ENCODE assay signal across 14 cellular contexts in the genomic region with DNA sequence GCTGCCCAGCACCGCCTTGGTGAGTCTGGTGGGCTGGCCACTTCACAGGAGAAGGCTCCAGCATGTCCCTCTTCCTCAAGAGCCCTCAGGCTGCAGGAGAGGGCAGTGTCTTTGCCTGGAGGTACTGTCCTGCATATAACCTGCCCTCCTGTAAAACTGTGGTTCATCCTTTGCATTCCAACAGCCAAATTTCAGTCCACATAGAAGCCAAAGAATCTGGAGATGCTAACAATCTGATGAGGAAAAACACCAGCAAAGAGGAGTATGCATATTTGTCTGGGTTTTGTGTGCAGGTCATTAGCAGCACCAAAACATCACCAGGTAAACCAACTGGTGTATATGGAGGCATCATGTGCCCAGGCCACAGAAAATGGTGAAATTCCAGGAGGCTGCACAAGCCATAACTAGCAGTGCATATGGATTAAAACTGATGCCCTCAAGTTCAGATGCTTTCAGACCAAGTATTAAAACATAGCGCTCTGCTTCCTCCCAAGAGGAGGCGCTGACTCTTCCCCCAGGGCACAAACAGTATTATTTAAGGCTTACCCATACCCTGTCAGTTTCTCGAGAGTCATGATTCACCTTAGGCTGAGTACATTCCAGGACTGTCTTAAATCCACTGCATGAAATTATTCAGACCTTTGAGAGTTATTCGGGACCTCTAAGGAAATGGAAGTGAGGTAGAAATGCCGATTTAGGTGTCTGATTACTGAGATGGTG.
"Had no signal": no experiment of that assay in that cellular context is flagged by ENCODE, and none has a peak within 500 bp of the region (broad histone marks: within the 10 kb centered on the region; RNA-seq: fewer than 3 reads in every experiment).

No MANE protein-coding gene starts in this region.

- H3K9me3 ChIP-seq: psoas muscle, upper lobe of right lung had no signal

- H3K27me3 ChIP-seq: cardiac muscle cell had no signal

- ATAC-seq: activated T-cell treated with anti-CD3 and anti-CD28 coated beads, Interleukin-2, amount 50 U/mL, for 72 hours; psoas muscle; sciatic nerve; stimulated activated naive CD8-positive, alpha-beta T cell treated with anti-CD3 and anti-CD28 coated beads, Interleukin-15, Interleukin-2, amounts not matched to agents 100 U/mL and 50 U/mL, for 24 hours; upper lobe of right lung had no signal

- H3K4me1 ChIP-seq: psoas muscle, upper lobe of right lung had no signal

- DNase-seq: activated CD4-positive, alpha-beta memory T cell treated with anti-CD3 and anti-CD28 coated beads, Interleukin-2, amount 10 ng/mL, durations not matched to agents 7 days and 5 days; activated CD8-positive, alpha-beta memory T cell treated with anti-CD3 and anti-CD28 coated beads, Interleukin-2, amount 50 U/mL, for 4 hours; activated gamma-delta T cell treated with Interleukin-2 at 50 U/mL for 16 hours; activated naive CD8-positive, alpha-beta T cell treated with anti-CD3 and anti-CD28 coated beads, Interleukin-2, amount 10 ng/mL, durations not matched to agents 7 days and 5 days; activated T-cell treated with anti-CD3 and anti-CD28 coated beads, Interleukin-2, amount 50 U/mL, for 72 hours; aorta; nephron progenitor cell; psoas muscle; stimulated activated CD4-positive, alpha-beta T cell treated with anti-CD3 and anti-CD28 coated beads, Interleukin-2, amount 100 ng/mL, for 48 hours; stimulated activated naive CD8-positive, alpha-beta T cell treated with anti-CD3 and anti-CD28 coated beads, Interleukin-15, Interleukin-2, amounts not matched to agents 100 U/mL and 50 U/mL, for 24 hours; upper lobe of right lung had no signal

- H3K9me3 Mint-ChIP-seq: activated CD4-positive, alpha-beta memory T cell treated with anti-CD3 and anti-CD28 coated beads, Interleukin-2, amount 10 ng/mL, durations not matched to agents 7 days and 5 days; activated naive CD8-positive, alpha-beta T cell treated with anti-CD3 and anti-CD28 coated beads, Interleukin-2, amount 10 ng/mL, durations not matched to agents 7 days and 5 days; activated T-cell treated with anti-CD3 and anti-CD28 coated beads, Interleukin-2, amount 50 U/mL, for 72 hours; nephron progenitor cell; T-helper 2 cell treated with Interferon-gamma antibody and Interleukin-4, amounts not matched to agents 5 μg/mL and 100 μg/mL, for 36 hours had no signal

- H3K27ac ChIP-seq: cardiac muscle cell, psoas muscle, upper lobe of right lung had no signal

- H3K4me3 ChIP-seq: cardiac muscle cell, psoas muscle, upper lobe of right lung had no signal

- H3K4me3 Mint-ChIP-seq: activated CD4-positive, alpha-beta memory T cell treated with anti-CD3 and anti-CD28 coated beads, Interleukin-2, amount 10 ng/mL, durations not matched to agents 7 days and 5 days; activated naive CD8-positive, alpha-beta T cell treated with anti-CD3 and anti-CD28 coated beads, Interleukin-2, amount 10 ng/mL, durations not matched to agents 7 days and 5 days; activated T-cell treated with anti-CD3 and anti-CD28 coated beads, Interleukin-2, amount 50 U/mL, for 72 hours; nephron progenitor cell; T-helper 2 cell treated with Interferon-gamma antibody and Interleukin-4, amounts not matched to agents 5 μg/mL and 100 μg/mL, for 36 hours had no signal

- H3K36me3 ChIP-seq: cardiac muscle cell, upper lobe of right lung had no signal

- H3K27me3 Mint-ChIP-seq: activated CD4-positive, alpha-beta memory T cell treated with anti-CD3 and anti-CD28 coated beads, Interleukin-2, amount 10 ng/mL, durations not matched to agents 7 days and 5 days; activated naive CD8-positive, alpha-beta T cell treated with anti-CD3 and anti-CD28 coated beads, Interleukin-2, amount 10 ng/mL, durations not matched to agents 7 days and 5 days had no signal

- H3K4me1 Mint-ChIP-seq: nephron progenitor cell had no signal

- H3K27ac Mint-ChIP-seq: activated CD4-positive, alpha-beta memory T cell treated with anti-CD3 and anti-CD28 coated beads, Interleukin-2, amount 10 ng/mL, durations not matched to agents 7 days and 5 days; activated naive CD8-positive, alpha-beta T cell treated with anti-CD3 and anti-CD28 coated beads, Interleukin-2, amount 10 ng/mL, durations not matched to agents 7 days and 5 days; activated T-cell treated with anti-CD3 and anti-CD28 coated beads, Interleukin-2, amount 50 U/mL, for 72 hours; nephron progenitor cell; T-helper 2 cell treated with Interferon-gamma antibody and Interleukin-4, amounts not matched to agents 5 μg/mL and 100 μg/mL, for 36 hours had no signal
